Comparison of ENCODE assay signal across 1 cellular context in genomic region chr5:10588779-10589447, GRCh38.
A peak's percentile ranks its signal among the peaks of the same experiment; 100 is the strongest.
TF ChIP-seq lines count a peak whose summit lies in the region.

No MANE protein-coding gene starts in this region.

TF ChIP-seq in K562, 482 proteins besides CTCF, POLR2A, EP300 and RAD21 (continues in another document):
- TF ChIP-seq ZNF408 (CRISPR knock-in tag; IDR thresholded peaks at IDR 0.05; ENCODE audit: low read depth) (no peak), ZFP91 (CRISPR knock-in tag; IDR thresholded peaks at IDR 0.05) (no peak), GATAD2A (IDR thresholded peaks at IDR 0.05) (peak; percentile 96; the same call in 1 of the 2 replicates), ZFP1 (CRISPR knock-in tag; IDR thresholded peaks at IDR 0.05) (no peak), XRCC3 (IDR thresholded peaks at IDR 0.05) (no peak), KLF6 (CRISPR knock-in tag; IDR thresholded peaks at IDR 0.05; ENCODE audit: borderline replicate concordance) (0 out of 2 replicates have a peak, but pooled peaks have one; percentile 31), ZNF121 (CRISPR knock-in tag; conservative IDR thresholded peaks at IDR 0.05) (no peak), BDP1 (IDR thresholded peaks at IDR 0.05; ENCODE audit: insufficient read depth, insufficient read length) (no peak), ZNF583 (CRISPR knock-in tag; IDR thresholded peaks at IDR 0.05) (0 out of 2 replicates have a peak, but pooled peaks have one; percentile 67), ZBTB2 (IDR thresholded peaks at IDR 0.05) (peak; percentile 90), ZNF282 (CRISPR knock-in tag; IDR thresholded peaks at IDR 0.05) (no peak), SOX6 (IDR thresholded peaks at IDR 0.05) (peak; percentile 97), MNT (conservative IDR thresholded peaks at IDR 0.05) (peak; percentile 55 to 85; a peak in 3 of 4 replicates), SMARCA4 (IDR thresholded peaks at IDR 0.05) (peak; percentile 100), ELF4 (CRISPR knock-in tag; IDR thresholded peaks at IDR 0.05) (no peak), GABPB1 (CRISPR knock-in tag; IDR thresholded peaks at IDR 0.05) (peak; percentile 67), SRSF3 (IDR thresholded peaks at IDR 0.05; ENCODE audit: insufficient read depth, low read length) (no peak), NCOA6 (IDR thresholded peaks at IDR 0.05) (no peak), ERF (CRISPR knock-in tag; IDR thresholded peaks at IDR 0.05) (0 out of 2 replicates have a peak, but pooled peaks have one; percentile 65), CEBPZ (IDR thresholded peaks at IDR 0.05; ENCODE audit: borderline replicate concordance, low read depth, low read length) (no peak), KDM4B (IDR thresholded peaks at IDR 0.05; ENCODE audit: borderline replicate concordance in 2 of 2, low read depth in 1 of 2) (no peak), GTF3C2 (IDR thresholded peaks at IDR 0.05; ENCODE audit: borderline replicate concordance, extremely low read depth, insufficient read length) (no peak), NR2C2 (CRISPR knock-in tag; IDR thresholded peaks at IDR 0.05) (no peak), NR2C2 (tag; IDR thresholded peaks at IDR 0.05) (peak; percentile 58), CAMTA2 (CRISPR knock-in tag; conservative IDR thresholded peaks at IDR 0.05) (no peak), HMGN3 (IDR thresholded peaks at IDR 0.05; ENCODE audit: borderline replicate concordance, extremely low read depth, insufficient read length, low read depth, low read length) (peak; percentile 48), DMBX1 (CRISPR knock-in tag; IDR thresholded peaks at IDR 0.05; ENCODE audit: borderline replicate concordance) (peak; percentile 93), ZNF644 (tag; IDR thresholded peaks at IDR 0.05; ENCODE audit: low read depth) (peak; percentile 83; the same call in 1 of the 2 replicates), NRF1 (conservative IDR thresholded peaks at IDR 0.05 in 1 of 2, IDR thresholded peaks at IDR 0.05 in 1 of 2) (peak; percentile 62 to 67), ZNF23 (CRISPR knock-in tag; IDR thresholded peaks at IDR 0.05) (no peak), ZNF184 (CRISPR knock-in tag; IDR thresholded peaks at IDR 0.05) (no peak), ZNF507 (tag; conservative IDR thresholded peaks at IDR 0.05) (no peak), ETS2 (tag; IDR thresholded peaks at IDR 0.05; ENCODE audit: borderline replicate concordance, poor library complexity, severe bottlenecking) (no peak), DACH1 (IDR thresholded peaks at IDR 0.05; ENCODE audit: partially characterized antibody) (peak; percentile 23)
- TF ChIP-seq, protein P1, sequence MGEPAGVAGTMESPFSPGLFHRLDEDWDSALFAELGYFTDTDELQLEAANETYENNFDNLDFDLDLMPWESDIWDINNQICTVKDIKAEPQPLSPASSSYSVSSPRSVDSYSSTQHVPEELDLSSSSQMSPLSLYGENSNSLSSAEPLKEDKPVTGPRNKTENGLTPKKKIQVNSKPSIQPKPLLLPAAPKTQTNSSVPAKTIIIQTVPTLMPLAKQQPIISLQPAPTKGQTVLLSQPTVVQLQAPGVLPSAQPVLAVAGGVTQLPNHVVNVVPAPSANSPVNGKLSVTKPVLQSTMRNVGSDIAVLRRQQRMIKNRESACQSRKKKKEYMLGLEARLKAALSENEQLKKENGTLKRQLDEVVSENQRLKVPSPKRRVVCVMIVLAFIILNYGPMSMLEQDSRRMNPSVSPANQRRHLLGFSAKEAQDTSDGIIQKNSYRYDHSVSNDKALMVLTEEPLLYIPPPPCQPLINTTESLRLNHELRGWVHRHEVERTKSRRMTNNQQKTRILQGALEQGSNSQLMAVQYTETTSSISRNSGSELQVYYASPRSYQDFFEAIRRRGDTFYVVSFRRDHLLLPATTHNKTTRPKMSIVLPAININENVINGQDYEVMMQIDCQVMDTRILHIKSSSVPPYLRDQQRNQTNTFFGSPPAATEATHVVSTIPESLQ (CRISPR knock-in tag; IDR thresholded peaks at IDR 0.05), result peak; percentile 74; the same call in 1 of the 2 replicates
- TF ChIP-seq, protein P2, sequence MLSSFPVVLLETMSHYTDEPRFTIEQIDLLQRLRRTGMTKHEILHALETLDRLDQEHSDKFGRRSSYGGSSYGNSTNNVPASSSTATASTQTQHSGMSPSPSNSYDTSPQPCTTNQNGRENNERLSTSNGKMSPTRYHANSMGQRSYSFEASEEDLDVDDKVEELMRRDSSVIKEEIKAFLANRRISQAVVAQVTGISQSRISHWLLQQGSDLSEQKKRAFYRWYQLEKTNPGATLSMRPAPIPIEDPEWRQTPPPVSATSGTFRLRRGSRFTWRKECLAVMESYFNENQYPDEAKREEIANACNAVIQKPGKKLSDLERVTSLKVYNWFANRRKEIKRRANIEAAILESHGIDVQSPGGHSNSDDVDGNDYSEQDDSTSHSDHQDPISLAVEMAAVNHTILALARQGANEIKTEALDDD (IDR thresholded peaks at IDR 0.05), result peak; percentile 99
- TF ChIP-seq, protein P3, sequence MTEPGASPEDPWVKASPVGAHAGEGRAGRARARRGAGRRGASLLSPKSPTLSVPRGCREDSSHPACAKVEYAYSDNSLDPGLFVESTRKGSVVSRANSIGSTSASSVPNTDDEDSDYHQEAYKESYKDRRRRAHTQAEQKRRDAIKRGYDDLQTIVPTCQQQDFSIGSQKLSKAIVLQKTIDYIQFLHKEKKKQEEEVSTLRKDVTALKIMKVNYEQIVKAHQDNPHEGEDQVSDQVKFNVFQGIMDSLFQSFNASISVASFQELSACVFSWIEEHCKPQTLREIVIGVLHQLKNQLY (CRISPR knock-in tag; conservative IDR thresholded peaks at IDR 0.05), result no peak
- TF ChIP-seq, protein P4, sequence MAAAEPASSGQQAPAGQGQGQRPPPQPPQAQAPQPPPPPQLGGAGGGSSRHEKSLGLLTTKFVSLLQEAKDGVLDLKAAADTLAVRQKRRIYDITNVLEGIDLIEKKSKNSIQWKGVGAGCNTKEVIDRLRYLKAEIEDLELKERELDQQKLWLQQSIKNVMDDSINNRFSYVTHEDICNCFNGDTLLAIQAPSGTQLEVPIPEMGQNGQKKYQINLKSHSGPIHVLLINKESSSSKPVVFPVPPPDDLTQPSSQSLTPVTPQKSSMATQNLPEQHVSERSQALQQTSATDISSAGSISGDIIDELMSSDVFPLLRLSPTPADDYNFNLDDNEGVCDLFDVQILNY (CRISPR knock-in tag; IDR thresholded peaks at IDR 0.05), result no peak
- TF ChIP-seq, protein P5, sequence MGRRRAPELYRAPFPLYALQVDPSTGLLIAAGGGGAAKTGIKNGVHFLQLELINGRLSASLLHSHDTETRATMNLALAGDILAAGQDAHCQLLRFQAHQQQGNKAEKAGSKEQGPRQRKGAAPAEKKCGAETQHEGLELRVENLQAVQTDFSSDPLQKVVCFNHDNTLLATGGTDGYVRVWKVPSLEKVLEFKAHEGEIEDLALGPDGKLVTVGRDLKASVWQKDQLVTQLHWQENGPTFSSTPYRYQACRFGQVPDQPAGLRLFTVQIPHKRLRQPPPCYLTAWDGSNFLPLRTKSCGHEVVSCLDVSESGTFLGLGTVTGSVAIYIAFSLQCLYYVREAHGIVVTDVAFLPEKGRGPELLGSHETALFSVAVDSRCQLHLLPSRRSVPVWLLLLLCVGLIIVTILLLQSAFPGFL (CRISPR knock-in tag; IDR thresholded peaks at IDR 0.05), result no peak
- TF ChIP-seq, protein P6, sequence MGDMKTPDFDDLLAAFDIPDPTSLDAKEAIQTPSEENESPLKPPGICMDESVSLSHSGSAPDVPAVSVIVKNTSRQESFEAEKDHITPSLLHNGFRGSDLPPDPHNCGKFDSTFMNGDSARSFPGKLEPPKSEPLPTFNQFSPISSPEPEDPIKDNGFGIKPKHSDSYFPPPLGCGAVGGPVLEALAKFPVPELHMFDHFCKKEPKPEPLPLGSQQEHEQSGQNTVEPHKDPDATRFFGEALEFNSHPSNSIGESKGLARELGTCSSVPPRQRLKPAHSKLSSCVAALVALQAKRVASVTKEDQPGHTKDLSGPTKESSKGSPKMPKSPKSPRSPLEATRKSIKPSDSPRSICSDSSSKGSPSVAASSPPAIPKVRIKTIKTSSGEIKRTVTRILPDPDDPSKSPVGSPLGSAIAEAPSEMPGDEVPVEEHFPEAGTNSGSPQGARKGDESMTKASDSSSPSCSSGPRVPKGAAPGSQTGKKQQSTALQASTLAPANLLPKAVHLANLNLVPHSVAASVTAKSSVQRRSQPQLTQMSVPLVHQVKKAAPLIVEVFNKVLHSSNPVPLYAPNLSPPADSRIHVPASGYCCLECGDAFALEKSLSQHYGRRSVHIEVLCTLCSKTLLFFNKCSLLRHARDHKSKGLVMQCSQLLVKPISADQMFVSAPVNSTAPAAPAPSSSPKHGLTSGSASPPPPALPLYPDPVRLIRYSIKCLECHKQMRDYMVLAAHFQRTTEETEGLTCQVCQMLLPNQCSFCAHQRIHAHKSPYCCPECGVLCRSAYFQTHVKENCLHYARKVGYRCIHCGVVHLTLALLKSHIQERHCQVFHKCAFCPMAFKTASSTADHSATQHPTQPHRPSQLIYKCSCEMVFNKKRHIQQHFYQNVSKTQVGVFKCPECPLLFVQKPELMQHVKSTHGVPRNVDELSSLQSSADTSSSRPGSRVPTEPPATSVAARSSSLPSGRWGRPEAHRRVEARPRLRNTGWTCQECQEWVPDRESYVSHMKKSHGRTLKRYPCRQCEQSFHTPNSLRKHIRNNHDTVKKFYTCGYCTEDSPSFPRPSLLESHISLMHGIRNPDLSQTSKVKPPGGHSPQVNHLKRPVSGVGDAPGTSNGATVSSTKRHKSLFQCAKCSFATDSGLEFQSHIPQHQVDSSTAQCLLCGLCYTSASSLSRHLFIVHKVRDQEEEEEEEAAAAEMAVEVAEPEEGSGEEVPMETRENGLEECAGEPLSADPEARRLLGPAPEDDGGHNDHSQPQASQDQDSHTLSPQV (IDR thresholded peaks at IDR 0.05), result peak; percentile 63
